In genomic region chr9:93025736-93026135, GRCh38 we compare ENCODE assay signal across 18 cellular contexts. TPM values are rescaled to one million over a fixed set of nuclear protein-coding genes. Genes with fewer than 3 reads are reported as not detected.
A peak's percentile ranks its signal among the peaks of the same experiment; 100 is the strongest.
DNase-seq lines count a peak whose midpoint lies in the region; ATAC-seq and TF ChIP-seq lines count a peak whose summit lies in the region.
"Had no signal": no experiment of that assay in that cellular context is flagged by ENCODE, and none has a peak within 500 bp of the region (broad histone marks: within the 10 kb centered on the region; RNA-seq: fewer than 3 reads in every experiment).

No MANE protein-coding gene starts in this region.

- H3K4me3 Mint-ChIP-seq in activated T-cell treated with anti-CD3 and anti-CD28 coated beads, Interleukin-2, amount 50 U/mL, for 72 hours, result no peak overlapping the region
- no peak overlapping the region for H3K4me3 Mint-ChIP-seq in IgD-negative memory B cell
- H3K4me3 Mint-ChIP-seq in activated naive CD8-positive, alpha-beta T cell, result no peak overlapping the region
- H3K4me3 Mint-ChIP-seq: neural progenitor cell had no signal

- H3K36me3 Mint-ChIP-seq in activated T-cell treated with anti-CD3 and anti-CD28 coated beads, Interleukin-2, amount 50 U/mL, for 72 hours (ENCODE audit: insufficient read depth in 2 of 2), result peaks cover 8 to 13% of the 10 kb centered on the region in 2 donors
- H3K36me3 Mint-ChIP-seq in IgD-negative memory B cell, result peaks cover 7% of the 10 kb centered on the region
- peaks cover 6% of the 10 kb centered on the region for H3K36me3 Mint-ChIP-seq in activated naive CD8-positive, alpha-beta T cell
- H3K36me3 Mint-ChIP-seq: neural progenitor cell had no signal

- no peaks in the 10 kb centered on the region for H3K9me3 ChIP-seq in spleen
- H3K9me3 ChIP-seq: Caco-2, stomach, upper lobe of right lung had no signal

- no peaks in the 10 kb centered on the region for H3K9me3 Mint-ChIP-seq in activated T-cell treated with anti-CD3 and anti-CD28 coated beads, Interleukin-2, amount 50 U/mL, for 72 hours
- H3K9me3 Mint-ChIP-seq in IgD-negative memory B cell, result no peaks in the 10 kb centered on the region
- no peaks in the 10 kb centered on the region for H3K9me3 Mint-ChIP-seq in activated naive CD8-positive, alpha-beta T cell (ENCODE audit: low read depth)
- H3K9me3 Mint-ChIP-seq: neural progenitor cell had no signal

- H3K4me1 ChIP-seq in spleen, result peaks cover 9 to 78% (median 50%) of the 10 kb centered on the region in 6 donors
- H3K4me1 ChIP-seq: Caco-2, neural progenitor cell, upper lobe of right lung had no signal

- ATAC-seq in activated T-cell treated with anti-CD3 and anti-CD28 coated beads, Interleukin-2, amount 50 U/mL, for 72 hours (replicated peaks in 1 of 2), result no peak
- no peak for ATAC-seq in HG02588 (IDR thresholded peaks at IDR 0.05; ENCODE audit: unreplicated experiment)
- ATAC-seq: Right ventricle myocardium inferior, upper lobe of right lung had no signal

- 59 to 87% (median 73%) methylated on average over 3 to 8 of the region's 8 CpGs for WGBS in spleen, 5 donors

- peaks cover 71% of the 10 kb centered on the region for H3K4me1 Mint-ChIP-seq in activated T-cell treated with anti-CD3 and anti-CD28 coated beads, Interleukin-2, amount 50 U/mL, for 72 hours (ENCODE audit: low read depth)
- H3K4me1 Mint-ChIP-seq in IgD-negative memory B cell, result peaks cover 22 to 34% (median 26%) of the 10 kb centered on the region in 3 donors
- peaks cover 75% of the 10 kb centered on the region for H3K4me1 Mint-ChIP-seq in activated naive CD8-positive, alpha-beta T cell (ENCODE audit: low read depth)

- no peaks in the 10 kb centered on the region for H3K27me3 Mint-ChIP-seq in activated T-cell treated with anti-CD3 and anti-CD28 coated beads, Interleukin-2, amount 50 U/mL, for 72 hours (ENCODE audit: low read depth)
- no peaks in the 10 kb centered on the region for H3K27me3 Mint-ChIP-seq in IgD-negative memory B cell
- no peaks in the 10 kb centered on the region for H3K27me3 Mint-ChIP-seq in activated naive CD8-positive, alpha-beta T cell

- intact Hi-C loops in spleen (cut with DNase I; ENCODE audit: low total_unique reads), result no loop called here
- intact Hi-C loops in posterior vena cava (cut with DNase I), result no loop called here

- peaks cover 0 to 82% (median 55%) of the 10 kb centered on the region in 6 donors for H3K36me3 ChIP-seq in spleen
- H3K36me3 ChIP-seq: neural progenitor cell had no signal

- no peak for DNase-seq in activated T-cell treated with anti-CD3 and anti-CD28 coated beads, Interleukin-2, amount 50 U/mL, for 72 hours
- DNase-seq in activated T-cell treated with anti-CD3 and anti-CD28 coated beads, Interleukin-2, amount 50 U/mL, for 48 hours, result no peak
- DNase-seq in spleen (no peak), iPS-NIHi7 (ENCODE audit: extremely low spot score) (no peak), posterior vena cava (ENCODE audit: low spot score) (no peak)
- DNase-seq: ACHN, activated T-cell treated with anti-CD3 and anti-CD28 coated beads for 4 hours, amygdala, Caco-2, NCI-H1930, retina, stomach, upper lobe of right lung had no signal

- peak overlapping the region in 6 of 8 donors; percentile 36 to 91 (median 74) for H3K27ac ChIP-seq in spleen
- H3K27ac ChIP-seq: neural progenitor cell, stomach, upper lobe of right lung had no signal

- TF ChIP-seq POLR2A in spleen (IDR thresholded peaks at IDR 0.05), result no peak

- H3K27ac Mint-ChIP-seq in activated T-cell treated with anti-CD3 and anti-CD28 coated beads, Interleukin-2, amount 50 U/mL, for 72 hours, result peak overlapping the region; percentile 82
- H3K27ac Mint-ChIP-seq in IgD-negative memory B cell, result peak overlapping the region in 2 of 3 donors; percentile 20 to 86
- H3K27ac Mint-ChIP-seq in activated naive CD8-positive, alpha-beta T cell, result peak overlapping the region; percentile 90
- H3K27ac Mint-ChIP-seq: neural progenitor cell had no signal

- TF ChIP-seq CTCF in spleen (IDR thresholded peaks at IDR 0.05 in 8 of 11, conservative IDR thresholded peaks at IDR 0.05 in 3 of 11), result no peak

- H3K4me3 ChIP-seq in spleen, result no peak overlapping the region
- H3K4me3 ChIP-seq: neural progenitor cell, stomach, upper lobe of right lung had no signal

- no peaks in the 10 kb centered on the region for H3K27me3 ChIP-seq in spleen (replicated peaks in 1 of 7)
- H3K27me3 ChIP-seq: neural progenitor cell, stomach, upper lobe of right lung had no signal

RNA-seq across cellular contexts. Expression of gene SUSD3, which starts 32.8 kb away (rescaled TPM):
- 10 to 100 TPM; 53.1 to 56.8 TPM for total RNA-seq in activated T-cell treated with anti-CD3 and anti-CD28 coated beads, Interleukin-2, amount 50 U/mL, for 72 hours
- polyA plus RNA-seq in IgD-negative memory B cell (96.3 TPM), spleen (10 to 100 TPM; 50.4 to 68.8 (median 57.4) TPM)
- total RNA-seq in spleen (10 to 100 TPM; 27.6 to 54.8 (median 35.8) TPM), posterior vena cava (1 to 10 TPM; 1.4 to 5.2 TPM)

Comparison
In these comparisons a context has a peak if more than half of its experiments do, and no peak if none do; other contexts are left out.
1. RNA of gene SUSD3, which starts 32.8 kb away (total RNA-seq): 53.1 to 56.8 TPM in activated T-cell treated with anti-CD3 and anti-CD28 coated beads, Interleukin-2, amount 50 U/mL, for 72 hours and 27.6 to 54.8 TPM in spleen; 1.4 to 5.2 TPM in posterior vena cava; every median in the first group is over 4 times any median in the second.
2. Peak in every context shown above with its lines, with median percentiles within 50 percentile points of each other: H3K27ac Mint-ChIP-seq.